In genomic region chr7:82562716-82563404, GRCh38 we compare ENCODE assay signal across 17 cellular contexts.
A peak's percentile ranks its signal among the peaks of the same experiment; 100 is the strongest.
DNase-seq lines count a peak whose midpoint lies in the region; ATAC-seq and TF ChIP-seq lines count a peak whose summit lies in the region.
"Had no signal": no experiment of that assay in that cellular context is flagged by ENCODE, and none has a peak within 500 bp of the region (broad histone marks: within the 10 kb centered on the region; RNA-seq: fewer than 3 reads in every experiment).

No MANE protein-coding gene starts in this region.

- H3K4me3 ChIP-seq in fibroblast of lung (replicated peaks in 1 of 4; ENCODE audit: control extremely low read depth in 1 of 4, insufficient read depth in 1 of 4, low read depth in 3 of 4, low read length in 4 of 4) (no peak overlapping the region), skeletal muscle cell (ENCODE audit: low read depth, low read length) (no peak overlapping the region)
- H3K4me3 ChIP-seq: dorsolateral prefrontal cortex, heart right ventricle, suprapubic skin had no signal

- DNase-seq in DMS53 treated with DMSO at 0.1 percent for 48 hours (lab: John Stamatoyannopoulos, UW; ENCODE audit: unreplicated experiment) (peak; percentile 29), NCI-H69 (lab: John Stamatoyannopoulos, UW) (peak; percentile 45), fibroblast of lung (ENCODE audit: low read depth in 2 of 2) (peak; percentile 57 to 82), skeletal muscle cell (ENCODE audit: low read depth) (peak; percentile 52), SKM-1 treated with dmso at 0.1 percent for 144 hours (lab: John Stamatoyannopoulos, UW; ENCODE audit: unreplicated experiment) (no peak), left ventricle myocardium superior (no peak), nucleus accumbens (lab: John Stamatoyannopoulos, UW) (no peak), GM13977 (ENCODE audit: low spot score) (no peak)
- DNase-seq: DMS79, dorsolateral prefrontal cortex, heart right ventricle, NCI-H1048, NCI-H446 treated with DMSO at 0.1 percent for 48 hours, T-helper 9 cell had no signal

- intact Hi-C loops in left ventricle myocardium superior (cut with micrococcal nuclease), result no loop called here

- in situ Hi-C loops in GM13977 (cut with MboI; ENCODE audit: low pct_unique_long_range_greater_than_20kb, low sequenced_read_pairs, unreplicated experiment), result loop anchor here (25.0 kb wide), 1 partner anchor 501 kb away; no protein-coding TSS in a partner anchor

- H4K20me1 ChIP-seq in fibroblast of lung (ENCODE audit: control insufficient read depth, extremely low read depth, insufficient read depth, low read length), result no peaks in the 10 kb centered on the region

- no peak overlapping the region for H3K27ac ChIP-seq in fibroblast of lung (ENCODE audit: insufficient read depth, low read length)
- H3K27ac ChIP-seq: dorsolateral prefrontal cortex, heart right ventricle, neutrophil, suprapubic skin had no signal

- H3K79me2 ChIP-seq in fibroblast of lung (ENCODE audit: control insufficient read depth, insufficient read depth, low read length), result no peaks in the 10 kb centered on the region

- no peak overlapping the region for H3K4me2 ChIP-seq in fibroblast of lung (ENCODE audit: extremely low read depth, insufficient read depth, low read length)

- no peak overlapping the region for H2AFZ ChIP-seq in fibroblast of lung (ENCODE audit: low read length)

- H3K36me3 ChIP-seq in fibroblast of lung (ENCODE audit: control insufficient read depth, insufficient read depth, low read length), result no peaks in the 10 kb centered on the region
- H3K36me3 ChIP-seq: heart right ventricle, neutrophil, suprapubic skin had no signal

- no peak overlapping the region for H3K9ac ChIP-seq in fibroblast of lung (ENCODE audit: insufficient read depth, low read length)

- no peaks in the 10 kb centered on the region for H3K27me3 ChIP-seq in fibroblast of lung (ENCODE audit: control insufficient read depth, insufficient read depth, low read length)
- H3K27me3 ChIP-seq: dorsolateral prefrontal cortex, heart right ventricle, suprapubic skin had no signal

- no peaks in the 10 kb centered on the region for H3K9me3 ChIP-seq in fibroblast of lung (ENCODE audit: control insufficient read depth, insufficient read depth, low read depth, low read length)
- H3K9me3 ChIP-seq: heart right ventricle, neutrophil, suprapubic skin had no signal

- H3K4me1 ChIP-seq in fibroblast of lung (ENCODE audit: control insufficient read depth, extremely low read depth, insufficient read depth, low read length), result no peaks in the 10 kb centered on the region

- no peak for ATAC-seq in left ventricle myocardium superior
- ATAC-seq: activated naive CD4-positive, alpha-beta T cell treated with anti-CD3 and anti-CD28 coated beads, Interleukin-2, amount 50 U/mL, for 72 hours; heart right ventricle had no signal

- TF ChIP-seq CTCF in fibroblast of lung (conservative IDR thresholded peaks at IDR 0.05 in 1 of 2, IDR thresholded peaks at IDR 0.05 in 1 of 2; ENCODE audit: low read depth in 1 of 2, low read length in 2 of 2) (no peak), GM13977 (IDR thresholded peaks at IDR 0.05; ENCODE audit: extremely low read depth, insufficient read depth, missing control alignments) (no peak)

Comparison
In these comparisons a context has a peak if more than half of its experiments do, and no peak if none do; other contexts are left out.
1. DNase-seq: peak in DMS53 treated with DMSO at 0.1 percent for 48 hours (single experiment), NCI-H69 (single experiment), fibroblast of lung (2 of 2) and skeletal muscle cell (single experiment); none in SKM-1 treated with dmso at 0.1 percent for 144 hours (single experiment), left ventricle myocardium superior (single experiment), nucleus accumbens (0 of 56) and GM13977 (single experiment).